17 cellular contexts compared by ENCODE assay signal in the genomic region with DNA sequence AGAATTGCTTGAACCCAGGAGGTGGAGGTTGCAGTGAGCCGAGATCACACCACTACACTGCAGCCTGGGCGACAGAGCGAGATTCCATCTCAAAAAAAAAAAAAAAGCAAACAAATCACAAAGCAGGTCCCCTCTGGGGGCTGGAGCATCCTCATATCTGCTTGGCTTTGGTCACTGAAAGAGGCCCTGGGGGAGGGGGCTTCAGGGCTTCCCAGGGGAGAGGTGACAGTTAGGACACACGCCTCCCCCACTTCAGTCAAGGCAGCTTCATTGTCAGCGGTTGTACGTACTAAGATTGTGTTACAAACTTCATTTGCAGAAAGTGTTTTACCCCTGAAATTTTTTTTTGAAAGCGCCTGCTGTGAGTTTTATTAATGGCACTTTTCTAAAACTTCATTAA.
"Had no signal": no experiment of that assay in that cellular context is flagged by ENCODE, and none has a peak within 500 bp of the region (broad histone marks: within the 10 kb centered on the region; RNA-seq: fewer than 3 reads in every experiment).

No MANE protein-coding gene starts in this region.

- H3K27me3 ChIP-seq: dorsolateral prefrontal cortex, gastrocnemius medialis, heart right ventricle had no signal

- H3K4me3 ChIP-seq: dorsolateral prefrontal cortex, gastrocnemius medialis, heart right ventricle, mucosa of descending colon had no signal

- DNase-seq: cortex of kidney; dorsolateral prefrontal cortex; effector CD8-positive, alpha-beta T cell; gastrocnemius medialis; heart right ventricle; hypothalamus; kidney glomerular epithelial cell; mammary epithelial cell; mucosa of descending colon; naive thymus-derived CD8-positive, alpha-beta T cell; right cardiac atrium; small intestine; stimulated activated CD4-positive, alpha-beta T cell treated with anti-CD3 and anti-CD28 coated beads, Interleukin-12 subunit alpha, Interleukin-12 subunit beta, amount 100 ng/mL, for 4 hours; stimulated activated naive CD4-positive, alpha-beta T cell treated with Interleukin-2 at 50 U/mL for 16 hours had no signal

- ATAC-seq: esophagus mucosa; left lobe of liver; mucosa of descending colon; naive thymus-derived CD8-positive, alpha-beta T cell had no signal

- H3K9me3 ChIP-seq: gastrocnemius medialis, heart right ventricle, mucosa of descending colon had no signal

- H3K36me3 ChIP-seq: gastrocnemius medialis had no signal

- FAIRE-seq: islet of Langerhans, small intestine had no signal
